8 cellular contexts compared by ENCODE assay signal in the genomic region with DNA sequence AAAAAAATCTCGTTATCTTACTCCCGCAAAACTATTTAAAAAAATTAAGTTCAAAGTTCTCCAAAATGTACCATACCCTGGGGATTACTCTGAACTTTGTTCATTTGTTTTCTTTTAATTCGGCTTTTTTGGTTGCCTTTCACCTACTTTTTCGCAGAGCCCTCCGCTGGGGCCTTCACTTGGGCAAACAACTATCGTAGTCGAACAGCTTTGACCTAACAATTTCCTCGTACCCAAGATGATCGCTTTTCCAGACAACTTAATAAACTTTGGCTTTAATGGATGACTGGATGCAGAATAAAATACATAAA. TPM values are rescaled to one million over a fixed set of nuclear protein-coding genes. Genes with fewer than 3 reads are reported as not detected.
A peak's percentile ranks its signal among the peaks of the same experiment; 100 is the strongest.
DNase-seq lines count a peak whose midpoint lies in the region; ATAC-seq and TF ChIP-seq lines count a peak whose summit lies in the region.

No MANE protein-coding gene starts in this region.

- no peaks in the 10 kb centered on the region for H3K27me3 ChIP-seq in tibial artery

- H3K36me3 Mint-ChIP-seq in activated T-cell treated with anti-CD3 and anti-CD28 coated beads, Interleukin-2, amount 50 U/mL, for 72 hours (ENCODE audit: insufficient read depth in 2 of 2) = peaks cover 2 to 8% of the 10 kb centered on the region in 2 donors
- H3K36me3 Mint-ChIP-seq in activated naive CD8-positive, alpha-beta T cell treated with anti-CD3 and anti-CD28 coated beads for 36 hours = peaks cover 9% of the 10 kb centered on the region

- H3K27ac ChIP-seq in tibial artery = peak overlapping the region; percentile 95 to 96

- ATAC-seq in activated T-cell treated with anti-CD3 and anti-CD28 coated beads, Interleukin-2, amount 50 U/mL, for 72 hours (replicated peaks in 1 of 2) = no peak
- ATAC-seq in left lobe of liver (peak; percentile 1), HG02763 (IDR thresholded peaks at IDR 0.05; ENCODE audit: unreplicated experiment) (no peak)

- intact Hi-C loops in tibial artery (cut with DNase I; ENCODE audit: low total_unique reads) = loop anchor here (2.0 to 10.0 kb wide), 3 partner anchors 27 to 335 kb away; a partner anchor contains a TSS

- H3K4me1 Mint-ChIP-seq in activated T-cell treated with anti-CD3 and anti-CD28 coated beads, Interleukin-2, amount 50 U/mL, for 72 hours (ENCODE audit: low read depth) = peaks cover 61% of the 10 kb centered on the region
- peaks cover 37% of the 10 kb centered on the region for H3K4me1 Mint-ChIP-seq in activated naive CD8-positive, alpha-beta T cell treated with anti-CD3 and anti-CD28 coated beads for 36 hours

- no peaks in the 10 kb centered on the region for H3K36me3 ChIP-seq in tibial artery

- no peak for DNase-seq in activated T-cell treated with anti-CD3 and anti-CD28 coated beads, Interleukin-2, amount 50 U/mL, for 72 hours
- DNase-seq in activated T-cell treated with anti-CD3 and anti-CD28 coated beads for 4 hours (no peak), left lobe of liver (ENCODE audit: low spot score) (no peak), tibial artery (no peak), amniotic stem cell (lab: John Stamatoyannopoulos, UW) (no peak), pons (ENCODE audit: low spot score) (no peak)
- no peak for DNase-seq in activated naive CD8-positive, alpha-beta T cell treated with anti-CD3 and anti-CD28 coated beads for 36 hours

- H3K27me3 Mint-ChIP-seq in activated T-cell treated with anti-CD3 and anti-CD28 coated beads, Interleukin-2, amount 50 U/mL, for 72 hours (ENCODE audit: low read depth) = no peaks in the 10 kb centered on the region
- H3K27me3 Mint-ChIP-seq in activated naive CD8-positive, alpha-beta T cell treated with anti-CD3 and anti-CD28 coated beads for 36 hours = no peaks in the 10 kb centered on the region

- H3K27ac Mint-ChIP-seq in activated T-cell treated with anti-CD3 and anti-CD28 coated beads, Interleukin-2, amount 50 U/mL, for 72 hours = peak overlapping the region; percentile 98
- H3K27ac Mint-ChIP-seq in activated naive CD8-positive, alpha-beta T cell treated with anti-CD3 and anti-CD28 coated beads for 36 hours = peak overlapping the region; percentile 99

- peak overlapping the region; percentile 68 to 77 for H3K4me3 ChIP-seq in tibial artery

- H3K4me1 ChIP-seq in tibial artery = peaks cover 0 to 39% (median 25%) of the 10 kb centered on the region in 4 donors

- H3K9me3 ChIP-seq in tibial artery = no peaks in the 10 kb centered on the region

- peak overlapping the region; percentile 99 for H3K4me3 Mint-ChIP-seq in activated T-cell treated with anti-CD3 and anti-CD28 coated beads, Interleukin-2, amount 50 U/mL, for 72 hours
- H3K4me3 Mint-ChIP-seq in activated naive CD8-positive, alpha-beta T cell treated with anti-CD3 and anti-CD28 coated beads for 36 hours = peak overlapping the region; percentile 98

- no peaks in the 10 kb centered on the region for H3K9me3 Mint-ChIP-seq in activated T-cell treated with anti-CD3 and anti-CD28 coated beads, Interleukin-2, amount 50 U/mL, for 72 hours
- H3K9me3 Mint-ChIP-seq in activated naive CD8-positive, alpha-beta T cell treated with anti-CD3 and anti-CD28 coated beads for 36 hours = no peaks in the 10 kb centered on the region

- TF ChIP-seq CTCF in tibial artery (IDR thresholded peaks at IDR 0.05) = no peak

RNA-seq across cellular contexts. Expression of a gene that starts 2.7 kb away (rescaled TPM):
- total RNA-seq in activated T-cell treated with anti-CD3 and anti-CD28 coated beads, Interleukin-2, amount 50 U/mL, for 72 hours = 10 to 100 TPM; 37.6 to 53.7 TPM
- 10 to 100 TPM; 38.4 to 44.3 TPM for total RNA-seq in activated naive CD8-positive, alpha-beta T cell treated with anti-CD3 and anti-CD28 coated beads for 36 hours
- 9.0 TPM for total RNA-seq in left lobe of liver

RNA-seq across cellular contexts. Expression of a gene that starts 5.4 kb away (rescaled TPM):
- total RNA-seq in activated T-cell treated with anti-CD3 and anti-CD28 coated beads, Interleukin-2, amount 50 U/mL, for 72 hours = 10 to 100 TPM; 65.9 to 76.8 TPM
- 10 to 100 TPM; 62.7 to 65.5 TPM for total RNA-seq in activated naive CD8-positive, alpha-beta T cell treated with anti-CD3 and anti-CD28 coated beads for 36 hours
- total RNA-seq in left lobe of liver = 32.7 TPM

RNA-seq across cellular contexts. Expression of a gene that starts 25.0 kb away (rescaled TPM):
- total RNA-seq in activated T-cell treated with anti-CD3 and anti-CD28 coated beads, Interleukin-2, amount 50 U/mL, for 72 hours = 10 to 100 TPM; 26.2 to 27.6 TPM
- 10 to 100 TPM; 23.3 to 23.6 TPM for total RNA-seq in activated naive CD8-positive, alpha-beta T cell treated with anti-CD3 and anti-CD28 coated beads for 36 hours
- 7.7 TPM for total RNA-seq in left lobe of liver

RNA-seq across cellular contexts. Expression of a gene that starts 26.6 kb away (rescaled TPM):
- 100 to 1,000 TPM; 159 to 190 TPM for total RNA-seq in activated T-cell treated with anti-CD3 and anti-CD28 coated beads, Interleukin-2, amount 50 U/mL, for 72 hours
- total RNA-seq in activated naive CD8-positive, alpha-beta T cell treated with anti-CD3 and anti-CD28 coated beads for 36 hours = 10 to 100 TPM; 69.1 to 74.1 TPM
- 96.9 TPM for total RNA-seq in left lobe of liver

RNA-seq across cellular contexts. Expression of a gene that starts 45.4 kb away (rescaled TPM):
- total RNA-seq in activated T-cell treated with anti-CD3 and anti-CD28 coated beads, Interleukin-2, amount 50 U/mL, for 72 hours = 10 to 100 TPM; 68.3 to 81.5 TPM
- total RNA-seq in activated naive CD8-positive, alpha-beta T cell treated with anti-CD3 and anti-CD28 coated beads for 36 hours = 1 to 10 TPM; 2.1 to 2.5 TPM
- total RNA-seq in left lobe of liver = 39.4 TPM
